ENCODE assay signal across 25 cellular contexts in the genomic region with DNA sequence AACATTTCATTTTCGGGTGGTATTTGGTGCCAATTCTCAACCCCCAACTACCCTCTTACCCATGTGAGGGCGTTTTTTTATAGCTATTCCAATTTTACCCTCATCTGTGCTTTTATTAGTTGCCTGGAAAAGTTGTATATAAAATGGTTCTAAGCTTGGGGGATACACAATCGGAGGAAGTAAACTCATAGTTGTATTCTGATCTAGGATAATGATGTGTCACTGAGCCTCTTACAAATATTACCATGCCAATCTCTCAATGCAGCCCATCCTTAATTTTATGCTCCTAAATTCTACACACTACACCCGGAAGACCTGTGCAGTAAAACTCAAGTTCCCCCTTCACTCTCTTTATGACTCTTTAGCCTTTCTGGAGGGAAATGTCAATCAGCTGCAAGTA.
"Had no signal": no experiment of that assay in that cellular context is flagged by ENCODE, and none has a peak within 500 bp of the region (broad histone marks: within the 10 kb centered on the region; RNA-seq: fewer than 3 reads in every experiment).

No MANE protein-coding gene starts in this region.

- ATAC-seq: stimulated activated naive CD8-positive, alpha-beta T cell treated with anti-CD3 and anti-CD28 coated beads, Interleukin-15, Interleukin-2, amounts not matched to agents 100 U/mL and 50 U/mL, for 24 hours had no signal

- H3K4me1 Mint-ChIP-seq: activated B cell treated with CpG ODN at 0.5 μM for 24 hours, immature natural killer cell had no signal

- H3K9me3 ChIP-seq: colonic mucosa, neutrophil, ovary, prostate gland, thyroid gland had no signal

- DNase-seq: activated B cell treated with CpG ODN at 0.5 μM for 24 hours; activated CD4-positive, alpha-beta T cell treated with anti-CD3 and anti-CD28 coated beads for 4 hours; activated CD4-positive, alpha-beta T cell treated with anti-CD3 and anti-CD28 coated beads, Interleukin-2, amount 50 U/mL, for 48 hours; activated CD8-positive, alpha-beta memory T cell treated with anti-CD3 and anti-CD28 coated beads, Interleukin-2, amount 50 U/mL, for 48 hours; activated naive CD4-positive, alpha-beta T cell treated with Interleukin-2 at 50 U/mL for 16 hours; activated T-cell treated with anti-CD3 and anti-CD28 coated beads, Interleukin-2, amount 50 U/mL, for 48 hours; amygdala; colonic mucosa; endodermal cell; immature natural killer cell; kidney glomerular epithelial cell; mesenchymal stem cell; ovary; right cardiac atrium; stimulated activated CD4-positive, alpha-beta T cell treated with anti-CD3 and anti-CD28 coated beads, Interleukin-4, amount 100 ng/mL, for 24 hours; stimulated activated naive CD8-positive, alpha-beta T cell treated with anti-CD3 and anti-CD28 coated beads, Interleukin-15, Interleukin-2, amounts not matched to agents 100 U/mL and 50 U/mL, for 24 hours; substantia nigra; T-helper 1 cell; T-helper 9 cell; thyroid gland had no signal

- H3K9me3 Mint-ChIP-seq: endodermal cell had no signal

- H3K27me3 ChIP-seq: colonic mucosa, hepatocyte, neutrophil, ovary, thyroid gland had no signal

- H3K4me3 Mint-ChIP-seq: activated B cell treated with CpG ODN at 0.5 μM for 24 hours, endodermal cell, immature natural killer cell, nephron had no signal

- H3K27me3 Mint-ChIP-seq: activated B cell treated with CpG ODN at 0.5 μM for 24 hours had no signal

- FAIRE-seq: bronchial epithelial cell had no signal

- H3K27ac ChIP-seq: colonic mucosa, hepatocyte, neutrophil, ovary, prostate gland, thyroid gland had no signal

- H3K79me2 ChIP-seq: hepatocyte had no signal

- H3K4me3 ChIP-seq: colonic mucosa, hepatocyte, ovary, prostate gland, thyroid gland had no signal

- H3K36me3 ChIP-seq: colonic mucosa, neutrophil, ovary, prostate gland, thyroid gland had no signal

- H3K4me2 ChIP-seq: hepatocyte had no signal

- H3K4me1 ChIP-seq: colonic mucosa, prostate gland, thyroid gland had no signal

- H2AFZ ChIP-seq: hepatocyte had no signal

- H3K27ac Mint-ChIP-seq: activated B cell treated with CpG ODN at 0.5 μM for 24 hours, endodermal cell, immature natural killer cell, nephron had no signal

- H3K36me3 Mint-ChIP-seq: immature natural killer cell had no signal
